In genomic region chr9:109017493-109017892, GRCh38 we compare ENCODE assay signal across 18 cellular contexts. TPM values are rescaled to one million over a fixed set of nuclear protein-coding genes. Genes with fewer than 3 reads are reported as not detected.
DNase-seq lines count a peak whose midpoint lies in the region; ATAC-seq and TF ChIP-seq lines count a peak whose summit lies in the region.
"Had no signal": no experiment of that assay in that cellular context is flagged by ENCODE, and none has a peak within 500 bp of the region (broad histone marks: within the 10 kb centered on the region; RNA-seq: fewer than 3 reads in every experiment).

No MANE protein-coding gene starts in this region.

- BruUV-seq in OCI-LY7 (replicated peaks; lab: Mats Ljungman, UMichigan) = TSS peak; percentile 4

- CTCF ChIA-PET in OCI-LY7 (lab: Charles Lee; ENCODE audit: unreplicated experiment) = no interaction called here

- peaks cover 11% of the 10 kb centered on the region for H3K4me1 ChIP-seq in OCI-LY7 (ENCODE audit: insufficient read depth, low read length, poor library complexity, severe bottlenecking)
- peaks cover 0 to 14% (median 2%) of the 10 kb centered on the region in 4 donors for H3K4me1 ChIP-seq in right lobe of liver

- H3K4me2 ChIP-seq in OCI-LY7 (ENCODE audit: low read length) = no peak overlapping the region

- no peak overlapping the region for H2AFZ ChIP-seq in OCI-LY7 (ENCODE audit: low read length)

- POLR2A ChIA-PET in OCI-LY7 (lab: Charles Lee) = interaction anchor here (1.2 kb wide), 1 partner anchor 13 kb away, joined by 4 read pairs; no protein-coding TSS in a partner anchor

- peaks cover 2% of the 10 kb centered on the region; the same call in 1 of the 2 replicates for H3K79me2 ChIP-seq in OCI-LY7 (ENCODE audit: insufficient read depth, low read depth, low read length)

- TF ChIP-seq POLR2A in right lobe of liver (IDR thresholded peaks at IDR 0.05) = no peak

- peaks cover 6% of the 10 kb centered on the region; the same call in 1 of the 2 replicates for H4K20me1 ChIP-seq in OCI-LY7 (ENCODE audit: insufficient read depth, low read length)

- H3K27me3 ChIP-seq in right lobe of liver = no peaks in the 10 kb centered on the region
- H3K27me3 ChIP-seq: Peyer's patch, stomach had no signal

- H3K9me2 ChIP-seq in OCI-LY7 (ENCODE audit: insufficient read depth, low read length) = no peaks in the 10 kb centered on the region

- DNase-seq in GM12865 (ENCODE audit: low read depth) (peak; percentile 49), OCI-LY7 (ENCODE audit: low spot score) (no peak), NCI-H526 treated with DMSO at 0.1 percent for 48 hours (lab: John Stamatoyannopoulos, UW) (no peak), right lobe of liver (no peak), pons (ENCODE audit: low spot score) (no peak), germinal center (ENCODE audit: low spot score) (no peak)
- DNase-seq: activated CD8-positive, alpha-beta T cell treated with anti-CD3 and anti-CD28 coated beads for 36 hours; activated naive CD4-positive, alpha-beta T cell; glutamatergic neuron; kidney; NCI-H1105; NCI-H345; Peyer's patch; retina; stomach had no signal

- H3K4me3 ChIP-seq in GM12865 (ENCODE audit: low read depth, low read length) (no peak overlapping the region), OCI-LY7 (ENCODE audit: low read depth, low read length, poor library complexity, severe bottlenecking) (no peak overlapping the region), right lobe of liver (no peak overlapping the region)
- H3K4me3 ChIP-seq: Peyer's patch, stomach had no signal

- H3K36me3 ChIP-seq in OCI-LY7 (ENCODE audit: insufficient read depth, low read length) (peaks cover 48% of the 10 kb centered on the region), right lobe of liver (peaks cover 0 to 10% (median 0%) of the 10 kb centered on the region in 4 donors)

- 71% methylated on average over 6 of the region's 6 CpGs for WGBS in right lobe of liver (ENCODE audit: insufficient coverage, low coverage, low lambda C conversion rate, missing lambda C conversion rate)

- ATAC-seq in GM19043 (IDR thresholded peaks at IDR 0.05; ENCODE audit: low read depth, unreplicated experiment) (peak; percentile 42), HG02678 (IDR thresholded peaks at IDR 0.05; ENCODE audit: unreplicated experiment) (peak; percentile 33), right lobe of liver (no peak)
- ATAC-seq: activated CD8-positive, alpha-beta T cell treated with anti-CD3 and anti-CD28 coated beads for 36 hours; HepG2 had no signal

- no peak for TF ChIP-seq CTCF in GM12865 (IDR thresholded peaks at IDR 0.05; ENCODE audit: insufficient read depth, low read depth, low read length, missing control alignments)
- no peak for TF ChIP-seq CTCF in OCI-LY7 (conservative IDR thresholded peaks at IDR 0.05; ENCODE audit: low read length)
- TF ChIP-seq CTCF in right lobe of liver (IDR thresholded peaks at IDR 0.05) = no peak

- H3K9me3 ChIP-seq in OCI-LY7 (ENCODE audit: low read length) (no peaks in the 10 kb centered on the region), right lobe of liver (no peaks in the 10 kb centered on the region)
- H3K9me3 ChIP-seq: Peyer's patch, stomach had no signal

- intact Hi-C loops in OCI-LY7 (cut with micrococcal nuclease; ENCODE audit: unreplicated experiment) (loop anchor here (1.0 kb wide), 1 partner anchor 43 kb away; no protein-coding TSS in a partner anchor), right lobe of liver (cut with DNase I) (no loop called here)

- no peak overlapping the region for H3K27ac ChIP-seq in OCI-LY7 (ENCODE audit: low read depth, low read length, poor library complexity, severe bottlenecking)
- peak overlapping the region in 1 of 3 donors; percentile 7 for H3K27ac ChIP-seq in right lobe of liver
- H3K27ac ChIP-seq: Peyer's patch, stomach had no signal

RNA-seq across cellular contexts. Expression of gene CTNNAL1, which starts 4.2 kb away (rescaled TPM):
- 31.2 and 32.0 TPM in 2 replicates for total RNA-seq in OCI-LY7 (2014; rRNA removed; shearing (Covaris generic))
- 35.3 and 38.5 TPM in 2 replicates for total RNA-seq in OCI-LY7 (2022)
- total RNA-seq in right lobe of liver = 10 to 100 TPM; 12.0 to 26.4 (median 20.3) TPM

Comparison
In these comparisons a context has a peak if more than half of its experiments do, and no peak if none do; other contexts are left out.
1. ATAC-seq: peak in GM19043 (single experiment) and HG02678 (single experiment); none in right lobe of liver (0 of 4).